ENCODE assay signal across 6 cellular contexts in the genomic region with DNA sequence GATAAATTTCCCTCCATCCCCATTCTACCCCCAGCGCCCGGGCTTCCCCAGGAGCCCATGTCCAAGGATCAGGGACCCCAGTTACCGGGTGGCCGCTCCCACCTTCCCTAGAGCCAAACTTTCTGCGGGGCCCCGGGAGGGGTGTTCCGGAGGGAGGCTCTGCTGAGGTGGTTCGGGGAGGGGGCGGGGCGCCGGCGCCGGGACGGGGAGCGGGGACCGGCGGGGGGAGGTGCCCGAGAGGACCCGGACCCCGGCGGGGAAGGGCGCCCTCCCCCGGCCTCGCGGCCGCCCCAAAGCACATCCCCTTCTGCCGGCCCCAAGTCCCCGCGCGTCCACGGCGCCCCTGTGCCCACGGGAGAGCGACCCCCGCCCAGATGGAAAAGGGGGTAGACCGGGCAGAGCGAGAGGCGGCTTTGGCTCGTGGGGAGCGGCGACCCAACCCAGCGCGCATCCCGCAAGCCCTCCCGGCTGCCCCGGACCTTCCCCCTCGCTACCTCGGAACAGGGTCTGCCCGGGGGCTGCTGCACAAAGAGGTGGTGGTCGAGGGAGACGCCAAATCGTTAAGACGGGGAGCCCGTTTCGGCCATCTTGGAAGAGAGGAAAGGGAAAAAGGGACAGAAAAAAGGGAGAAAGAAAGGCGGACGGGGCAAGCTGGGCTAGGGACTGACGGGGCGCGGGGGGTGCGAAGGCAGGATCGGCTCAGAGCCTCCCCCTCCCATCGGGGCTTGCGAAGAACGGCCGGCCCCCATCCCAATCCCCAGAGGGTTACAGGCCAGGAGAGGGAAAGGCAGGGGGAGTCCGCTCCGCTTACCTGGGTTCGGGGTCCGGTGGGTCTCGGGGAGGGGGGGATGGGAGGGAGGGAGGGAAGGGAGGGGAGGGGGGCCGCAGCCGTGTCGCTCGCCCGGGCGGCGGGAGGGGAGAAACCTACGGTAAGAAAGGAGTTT. TPM values are rescaled to one million over a fixed set of nuclear protein-coding genes. Genes with fewer than 3 reads are reported as not detected.
DNase-seq lines count a peak whose midpoint lies in the region; ATAC-seq and TF ChIP-seq lines count a peak whose summit lies in the region.

No MANE protein-coding gene starts in this region.

- no peak overlapping the region for H3K27ac Mint-ChIP-seq in activated CD8-positive, alpha-beta T cell treated with anti-CD3 and anti-CD28 coated beads, Interleukin-2, amount 10 ng/mL, durations not matched to agents 7 days and 5 days

- H3K27me3 ChIP-seq in lung (ENCODE audit: control insufficient read depth, insufficient read depth), result no peaks in the 10 kb centered on the region

- H3K36me3 Mint-ChIP-seq in activated CD8-positive, alpha-beta T cell treated with anti-CD3 and anti-CD28 coated beads, Interleukin-2, amount 10 ng/mL, durations not matched to agents 7 days and 5 days (ENCODE audit: low read depth), result peaks cover 5% of the 10 kb centered on the region

- H3K4me3 Mint-ChIP-seq in activated CD8-positive, alpha-beta T cell treated with anti-CD3 and anti-CD28 coated beads, Interleukin-2, amount 10 ng/mL, durations not matched to agents 7 days and 5 days, result peak overlapping the region; percentile 62

- POLR2A ChIA-PET in activated CD8-positive, alpha-beta T cell treated with anti-CD3 and anti-CD28 coated beads, Interleukin-2, amount 10 ng/mL, durations not matched to agents 7 days and 5 days (lab: Charles Lee), result no interaction called here

- H3K9me3 ChIP-seq in lung (ENCODE audit: control insufficient read depth in 2 of 2, insufficient read depth in 1 of 2, low read length in 1 of 2), result no peaks in the 10 kb centered on the region

- DNase-seq in HK-2 (ENCODE audit: unreplicated experiment), result peak; percentile 46
- no peak for DNase-seq in activated CD8-positive, alpha-beta T cell treated with anti-CD3 and anti-CD28 coated beads, Interleukin-2, amount 10 ng/mL, durations not matched to agents 7 days and 5 days
- no peak for DNase-seq in lung (ENCODE audit: low spot score)
- no peak for DNase-seq in cerebellum (ENCODE audit: low spot score)

- H3K9me3 Mint-ChIP-seq in activated CD8-positive, alpha-beta T cell treated with anti-CD3 and anti-CD28 coated beads, Interleukin-2, amount 10 ng/mL, durations not matched to agents 7 days and 5 days (ENCODE audit: insufficient read depth), result no peaks in the 10 kb centered on the region

- no peak for ATAC-seq in activated CD8-positive, alpha-beta T cell treated with anti-CD3 and anti-CD28 coated beads, Interleukin-2, amount 10 ng/mL, durations not matched to agents 7 days and 5 days
- ATAC-seq in lung (ENCODE audit: insufficient read depth, low FRiP score) (no peak), HG02588 (IDR thresholded peaks at IDR 0.05; ENCODE audit: unreplicated experiment) (no peak), HG03045 (IDR thresholded peaks at IDR 0.05; ENCODE audit: unreplicated experiment) (no peak)

- 0 to 1% methylated on average over 33 to 78 of the region's 79 CpGs for WGBS in lung, 2 donors

- H3K4me1 ChIP-seq in lung (ENCODE audit: control insufficient read depth in 2 of 2, insufficient read depth in 2 of 2, low read length in 2 of 2), result peaks cover 0 to 19% of the 10 kb centered on the region in 2 donors

- peaks cover 53% of the 10 kb centered on the region for H3K27me3 Mint-ChIP-seq in activated CD8-positive, alpha-beta T cell treated with anti-CD3 and anti-CD28 coated beads, Interleukin-2, amount 10 ng/mL, durations not matched to agents 7 days and 5 days (ENCODE audit: low read depth)

- TF ChIP-seq CTCF in lung (IDR thresholded peaks at IDR 0.05; ENCODE audit: control extremely low read depth, extremely low read depth), result no peak

- peak overlapping the region; percentile 87 for H3K4me3 ChIP-seq in lung

- no peaks in the 10 kb centered on the region for H3K36me3 ChIP-seq in lung (ENCODE audit: control insufficient read depth in 2 of 2, insufficient read depth in 2 of 2, low read length in 2 of 2)

- peak overlapping the region; percentile 76 to 86 for H3K27ac ChIP-seq in lung (ENCODE audit: low read depth in 1 of 2, low read length in 1 of 2)

- peaks cover 45% of the 10 kb centered on the region for H3K4me1 Mint-ChIP-seq in activated CD8-positive, alpha-beta T cell treated with anti-CD3 and anti-CD28 coated beads, Interleukin-2, amount 10 ng/mL, durations not matched to agents 7 days and 5 days (ENCODE audit: low read depth)

- CTCF ChIA-PET in activated CD8-positive, alpha-beta T cell treated with anti-CD3 and anti-CD28 coated beads, Interleukin-2, amount 10 ng/mL, durations not matched to agents 7 days and 5 days (lab: Charles Lee), result interaction anchor here (0.7 to 1.2 kb wide), 2 partner anchors 17 to 1615 kb away, joined by 3 read pairs; a partner anchor contains a TSS

RNA-seq across cellular contexts. Expression of a gene that starts 0.5 kb away (rescaled TPM):
- total RNA-seq in activated CD8-positive, alpha-beta T cell treated with anti-CD3 and anti-CD28 coated beads, Interleukin-2, amount 10 ng/mL, durations not matched to agents 7 days and 5 days, result under 1 TPM; 0.63 to 0.70 TPM
- 10 to 100 TPM; 29.2 to 43.3 TPM for total RNA-seq in lung
- polyA plus RNA-seq in lung, result 10 to 100 TPM; 17.1 to 61.4 TPM
- 6.4 TPM for total RNA-seq in cerebellum

RNA-seq across cellular contexts. Expression of a gene that starts 4.9 kb away (rescaled TPM):
- 100 to 1,000 TPM; 251 to 252 TPM for total RNA-seq in activated CD8-positive, alpha-beta T cell treated with anti-CD3 and anti-CD28 coated beads, Interleukin-2, amount 10 ng/mL, durations not matched to agents 7 days and 5 days
- 100 to 1,000 TPM in 1 of 2 donors, 10 to 100 TPM in 1; 81.3 to 175 TPM for total RNA-seq in lung
- polyA plus RNA-seq in lung, result 100 to 1,000 TPM; 293 to 374 TPM
- 73.9 TPM for total RNA-seq in cerebellum

RNA-seq across cellular contexts. Expression of a gene that starts 17.5 kb away (rescaled TPM):
- total RNA-seq in activated CD8-positive, alpha-beta T cell treated with anti-CD3 and anti-CD28 coated beads, Interleukin-2, amount 10 ng/mL, durations not matched to agents 7 days and 5 days, result 10 to 100 TPM; 48.2 to 56.1 TPM
- 10 to 100 TPM in 1 of 2 donors, 1 to 10 TPM in 1; 2.4 to 49.7 TPM for total RNA-seq in lung
- 10 to 100 TPM; 34.4 to 41.5 TPM for polyA plus RNA-seq in lung
- 0.91 TPM for total RNA-seq in cerebellum

RNA-seq across cellular contexts. Expression of a gene that starts 42.6 kb away (rescaled TPM):
- total RNA-seq in activated CD8-positive, alpha-beta T cell treated with anti-CD3 and anti-CD28 coated beads, Interleukin-2, amount 10 ng/mL, durations not matched to agents 7 days and 5 days, result 100 to 1,000 TPM; 211 to 219 TPM
- total RNA-seq in lung, result 100 to 1,000 TPM in 1 of 2 donors, 10 to 100 TPM in 1; 70.1 to 108 TPM
- polyA plus RNA-seq in lung, result 10 to 100 TPM; 64.0 to 70.6 TPM
- 44.0 TPM for total RNA-seq in cerebellum

RNA-seq across cellular contexts. Expression of a gene that starts 51.7 kb away (rescaled TPM):
- 10 to 100 TPM; 49.9 to 51.4 TPM for total RNA-seq in activated CD8-positive, alpha-beta T cell treated with anti-CD3 and anti-CD28 coated beads, Interleukin-2, amount 10 ng/mL, durations not matched to agents 7 days and 5 days
- total RNA-seq in lung (10 to 100 TPM; 42.1 to 42.3 TPM), cerebellum (131 TPM)
- 10 to 100 TPM; 16.1 to 16.3 TPM for polyA plus RNA-seq in lung
